ENCODE assay signal across 18 cellular contexts in the genomic region with DNA sequence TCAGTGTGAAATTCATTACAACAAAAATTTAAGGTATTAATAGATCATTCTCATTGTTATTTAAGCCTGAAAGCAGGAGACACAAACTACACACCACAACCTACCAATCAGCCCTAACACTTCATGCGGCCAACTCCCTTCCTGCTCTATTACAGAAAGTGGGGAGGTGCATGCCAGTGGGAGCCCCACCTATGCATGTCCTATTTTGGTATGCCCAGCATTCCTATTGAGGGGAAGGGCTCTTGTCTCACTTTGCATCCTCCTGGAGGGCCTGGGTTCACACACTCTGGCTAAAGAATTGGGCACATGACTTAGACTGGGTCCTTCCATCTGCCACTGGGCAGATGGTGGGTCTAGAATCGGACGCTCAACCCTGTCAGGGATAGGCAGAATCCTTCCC.
"Had no signal": no experiment of that assay in that cellular context is flagged by ENCODE, and none has a peak within 500 bp of the region (broad histone marks: within the 10 kb centered on the region; RNA-seq: fewer than 3 reads in every experiment).

No MANE protein-coding gene starts in this region.

- H3K27me3 ChIP-seq: SJSA1 had no signal

- H3K4me1 Mint-ChIP-seq: IgD-negative memory B cell had no signal

- H3K9ac ChIP-seq: KMS-11 had no signal

- ATAC-seq: HepG2, K562 had no signal

- H3K27ac ChIP-seq: KMS-11, SJSA1, SK-N-MC had no signal

- H3K4me1 ChIP-seq: SJSA1 had no signal

- H3K4me2 ChIP-seq: KMS-11 had no signal

- DNase-seq: Kasumi-1, MM.1S, NCI-H1092 treated with DMSO at 0.1 percent for 48 hours, NCI-H1436, NCI-H187, NCI-H2029, NCI-H2081 treated with DMSO at 0.1 percent for 48 hours, NCI-H2171, NCI-H226, NCI-H526, RPMI8226, SIG-M5 had no signal

- H3K36me3 ChIP-seq: SJSA1 had no signal

- H3K4me3 ChIP-seq: K562, SJSA1, SK-N-MC had no signal
